8 cellular contexts compared by ENCODE assay signal in genomic region chr7:125833839-125834238, GRCh38.
"Had no signal": no experiment of that assay in that cellular context is flagged by ENCODE, and none has a peak within 500 bp of the region (broad histone marks: within the 10 kb centered on the region; RNA-seq: fewer than 3 reads in every experiment).

No MANE protein-coding gene starts in this region.

- H3K27ac ChIP-seq: HL-60 had no signal

- H3K4me3 ChIP-seq: HAP-1 had no signal

- ATAC-seq: HCT116, HepG2 had no signal

- H3K36me3 ChIP-seq: HAP-1 had no signal

- H3K4me3 Mint-ChIP-seq: HFFc6, IgD-negative memory B cell had no signal

- H3K27me3 Mint-ChIP-seq: IgD-negative memory B cell had no signal

- H3K36me3 Mint-ChIP-seq: IgD-negative memory B cell had no signal

- H3K4me1 Mint-ChIP-seq: IgD-negative memory B cell had no signal

- DNase-seq: GOT3, HFFc6, KBM-7 had no signal

- H3K27ac Mint-ChIP-seq: HFFc6, IgD-negative memory B cell had no signal

- FAIRE-seq: HepG2 had no signal

- H3K4me1 ChIP-seq: HAP-1 had no signal
